1 cellular context compared by ENCODE assay signal in the genomic region with DNA sequence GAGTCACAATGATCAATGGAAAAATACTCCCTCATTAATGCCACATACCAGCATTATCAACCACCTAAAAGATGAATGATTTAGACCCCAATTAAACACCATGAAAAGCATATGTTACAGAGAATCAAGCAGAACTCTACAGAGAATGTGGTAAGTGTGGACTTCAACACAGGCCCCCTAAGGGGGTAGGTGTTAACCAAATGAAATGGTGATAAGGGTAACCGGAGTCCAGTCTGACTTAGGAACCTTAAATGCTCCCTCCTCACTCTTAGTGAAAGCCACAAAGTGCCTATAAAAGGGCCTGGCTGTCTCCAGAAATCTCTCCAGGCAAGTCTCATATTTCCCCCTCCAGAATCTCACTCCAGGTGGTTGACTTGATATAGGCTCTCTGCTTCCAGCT.
A peak's percentile ranks its signal among the peaks of the same experiment; 100 is the strongest.
TF ChIP-seq lines count a peak whose summit lies in the region.

No MANE protein-coding gene starts in this region.

TF ChIP-seq in HEK293, 187 proteins besides CTCF, POLR2A, EP300 and RAD21 (continued from another document):
- TF ChIP-seq, protein P1, sequence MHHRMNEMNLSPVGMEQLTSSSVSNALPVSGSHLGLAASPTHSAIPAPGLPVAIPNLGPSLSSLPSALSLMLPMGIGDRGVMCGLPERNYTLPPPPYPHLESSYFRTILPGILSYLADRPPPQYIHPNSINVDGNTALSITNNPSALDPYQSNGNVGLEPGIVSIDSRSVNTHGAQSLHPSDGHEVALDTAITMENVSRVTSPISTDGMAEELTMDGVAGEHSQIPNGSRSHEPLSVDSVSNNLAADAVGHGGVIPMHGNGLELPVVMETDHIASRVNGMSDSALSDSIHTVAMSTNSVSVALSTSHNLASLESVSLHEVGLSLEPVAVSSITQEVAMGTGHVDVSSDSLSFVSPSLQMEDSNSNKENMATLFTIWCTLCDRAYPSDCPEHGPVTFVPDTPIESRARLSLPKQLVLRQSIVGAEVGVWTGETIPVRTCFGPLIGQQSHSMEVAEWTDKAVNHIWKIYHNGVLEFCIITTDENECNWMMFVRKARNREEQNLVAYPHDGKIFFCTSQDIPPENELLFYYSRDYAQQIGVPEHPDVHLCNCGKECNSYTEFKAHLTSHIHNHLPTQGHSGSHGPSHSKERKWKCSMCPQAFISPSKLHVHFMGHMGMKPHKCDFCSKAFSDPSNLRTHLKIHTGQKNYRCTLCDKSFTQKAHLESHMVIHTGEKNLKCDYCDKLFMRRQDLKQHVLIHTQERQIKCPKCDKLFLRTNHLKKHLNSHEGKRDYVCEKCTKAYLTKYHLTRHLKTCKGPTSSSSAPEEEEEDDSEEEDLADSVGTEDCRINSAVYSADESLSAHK (tag by site-specific recombination; IDR thresholded peaks at IDR 0.05), result peak; percentile 65
- TF ChIP-seq ZNF423 (tag by site-specific recombination; IDR thresholded peaks at IDR 0.05) (0 out of 2 replicates have a peak, but pooled peaks have one; percentile 30), ZNF398 (tag by site-specific recombination; IDR thresholded peaks at IDR 0.05) (peak; percentile 78), ZNF843 (tag by site-specific recombination; IDR thresholded peaks at IDR 0.05) (peak; percentile 86), IKZF3 (tag by site-specific recombination; IDR thresholded peaks at IDR 0.05) (0 out of 2 replicates have a peak, but pooled peaks have one; percentile 27), ZXDB (tag by site-specific recombination; IDR thresholded peaks at IDR 0.05) (peak; percentile 29; the same call in 1 of the 2 replicates), ZIC2 (tag by site-specific recombination; IDR thresholded peaks at IDR 0.05) (peak; percentile 45), ZNF416 (tag by site-specific recombination; IDR thresholded peaks at IDR 0.05) (no peak), RBAK (tag by site-specific recombination; IDR thresholded peaks at IDR 0.05) (no peak), ZBTB6 (tag by site-specific recombination; IDR thresholded peaks at IDR 0.05) (peak; percentile 77; the same call in 1 of the 2 replicates)
- TF ChIP-seq, protein P2, sequence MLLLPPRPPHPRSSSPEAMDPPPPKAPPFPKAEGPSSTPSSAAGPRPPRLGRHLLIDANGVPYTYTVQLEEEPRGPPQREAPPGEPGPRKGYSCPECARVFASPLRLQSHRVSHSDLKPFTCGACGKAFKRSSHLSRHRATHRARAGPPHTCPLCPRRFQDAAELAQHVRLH (tag by site-specific recombination; IDR thresholded peaks at IDR 0.05), result peak; percentile 97
